Comparison of ENCODE assay signal across 8 cellular contexts in the genomic region with DNA sequence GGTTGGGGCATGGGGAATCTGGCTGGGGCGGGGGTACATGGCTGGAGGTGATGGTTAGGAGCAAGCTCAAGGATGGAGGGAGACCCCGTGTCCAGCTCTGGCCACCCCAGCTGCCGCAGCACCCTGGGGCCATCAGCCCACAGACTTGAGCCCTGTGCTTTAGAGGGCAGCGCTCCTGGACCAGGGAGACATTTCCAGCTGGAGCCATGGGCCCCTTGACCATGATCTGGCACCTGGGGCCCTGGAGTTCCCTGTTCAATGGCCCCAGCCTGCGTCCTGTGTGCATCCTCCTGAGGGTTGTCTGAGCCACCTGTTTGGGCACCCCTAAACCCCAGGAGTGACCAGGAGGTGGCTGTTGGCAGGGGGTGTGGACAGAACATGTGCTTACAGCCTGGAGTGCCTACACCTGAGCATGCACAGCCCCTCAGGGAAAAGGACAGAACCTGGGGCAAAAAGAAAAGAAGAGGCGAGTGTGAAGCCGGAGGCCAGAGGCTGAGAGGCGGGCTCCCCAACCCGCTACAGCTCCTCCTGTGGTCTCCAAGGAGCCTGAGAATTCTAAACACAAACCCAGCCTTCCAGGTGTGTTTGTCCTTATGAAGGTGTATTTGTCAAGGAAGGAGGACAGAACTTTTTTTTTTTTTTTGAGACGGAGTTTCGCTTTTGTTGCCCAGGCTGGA.
A peak's percentile ranks its signal among the peaks of the same experiment; 100 is the strongest.
DNase-seq lines count a peak whose midpoint lies in the region; ATAC-seq and TF ChIP-seq lines count a peak whose summit lies in the region.
"Had no signal": no experiment of that assay in that cellular context is flagged by ENCODE, and none has a peak within 500 bp of the region (broad histone marks: within the 10 kb centered on the region; RNA-seq: fewer than 3 reads in every experiment).

No MANE protein-coding gene starts in this region.

- in situ Hi-C loops in IMR-90 (cut with MboI; ENCODE audit: low sequenced_read_pairs) = no loop called here

- H2AFZ ChIP-seq in IMR-90 (replicated peaks; ENCODE audit: low read length, poor library complexity) = no peak overlapping the region

- H4K91ac ChIP-seq in IMR-90 (ENCODE audit: insufficient read depth, low read depth, low read length) = 0 out of 2 replicates have a peak overlapping the region, but pooled peaks have one; percentile 23

- peaks cover 28% of the 10 kb centered on the region for H3K9me1 ChIP-seq in IMR-90 (ENCODE audit: insufficient read depth, low read length)

- POLR2A ChIA-PET in IMR-90 (lab: Charles Lee; ENCODE audit: unreplicated experiment) = no interaction called here

- no peak overlapping the region for H4K5ac ChIP-seq in IMR-90 (ENCODE audit: low read depth, low read length)

- H3K9me3 ChIP-seq in IMR-90 (ENCODE audit: control insufficient read depth, insufficient read depth, low read length) (no peaks in the 10 kb centered on the region), thymus (ENCODE audit: control insufficient read depth) (no peaks in the 10 kb centered on the region)

- no peak overlapping the region for H3K56ac ChIP-seq in IMR-90 (ENCODE audit: extremely low read depth, insufficient read depth, low read length)

- dilution Hi-C loops in IMR-90 (cut with HindIII; ENCODE audit: low sequenced_read_pairs, unreplicated experiment) = no loop called here

- H2BK5ac ChIP-seq in IMR-90 (ENCODE audit: low read depth, low read length, poor library complexity, severe bottlenecking) = no peak overlapping the region

- no peaks in the 10 kb centered on the region for H3K9me3 Mint-ChIP-seq in central memory CD8-positive, alpha-beta T cell
- no peaks in the 10 kb centered on the region for H3K9me3 Mint-ChIP-seq in mesothelial cell of epicardium

- TF ChIP-seq CTCF in IMR-90 (conservative IDR thresholded peaks at IDR 0.05; ENCODE audit: low read depth, low read length) (no peak), mesothelial cell of epicardium (IDR thresholded peaks at IDR 0.05; ENCODE audit: unreplicated experiment) (no peak)

- H3K36me3 Mint-ChIP-seq in central memory CD8-positive, alpha-beta T cell (ENCODE audit: insufficient read depth) = peaks cover 23% of the 10 kb centered on the region
- H3K36me3 Mint-ChIP-seq in mesothelial cell of epicardium = no peaks in the 10 kb centered on the region

- peaks cover 34 to 74% of the 10 kb centered on the region in 2 experiments for H3K79me1 ChIP-seq in IMR-90 (ENCODE audit: low read depth in 1 of 2, low read length in 2 of 2)

- no peaks in the 10 kb centered on the region for H3K27me3 Mint-ChIP-seq in central memory CD8-positive, alpha-beta T cell
- no peaks in the 10 kb centered on the region for H3K27me3 Mint-ChIP-seq in mesothelial cell of epicardium (ENCODE audit: low read depth)

- peak overlapping the region; percentile 52 for H3K4ac ChIP-seq in IMR-90 (ENCODE audit: low read depth, low read length)

- H3K4me3 Mint-ChIP-seq in central memory CD8-positive, alpha-beta T cell = no peak overlapping the region
- H3K4me3 Mint-ChIP-seq in mesothelial cell of epicardium = peak overlapping the region; percentile 8

- H3K27me3 ChIP-seq in IMR-90 (ENCODE audit: control insufficient read depth, insufficient read depth, low read length) = no peaks in the 10 kb centered on the region
- H3K27me3 ChIP-seq in thymus (ENCODE audit: control insufficient read depth, insufficient read depth) = peaks cover 3% of the 10 kb centered on the region

- H3K4me1 ChIP-seq in IMR-90 (ENCODE audit: control insufficient read depth, insufficient read depth, low read length) (peaks cover 54% of the 10 kb centered on the region), thymus (ENCODE audit: control insufficient read depth, insufficient read depth, low read length) (peaks cover 4% of the 10 kb centered on the region)

- intact Hi-C loops in IMR-90 (cut with micrococcal nuclease) = no loop called here

- no peak overlapping the region for H3K14ac ChIP-seq in IMR-90 (replicated peaks; ENCODE audit: low read depth, low read length)

- no peak for TF ChIP-seq RAD21 in IMR-90 (IDR thresholded peaks at IDR 0.05; ENCODE audit: low read length)

- H3K9ac ChIP-seq in IMR-90 (ENCODE audit: low read depth, low read length) = no peak overlapping the region

- no peak overlapping the region for H2AK9ac ChIP-seq in IMR-90 (replicated peaks; ENCODE audit: low read depth, low read length, poor library complexity)

- H2BK15ac ChIP-seq in IMR-90 (ENCODE audit: low read depth, low read length) = no peak overlapping the region

- TF ChIP-seq POLR2A in IMR-90 (IDR thresholded peaks at IDR 0.05; ENCODE audit: low read depth, low read length) = no peak

- CTCF ChIA-PET in IMR-90 (lab: Yijun Ruan, JAX) = interaction anchor here (1.0 to 2.0 kb wide), 2 partner anchors 11 to 75 kb away, joined by 4 to 5 read pairs; no protein-coding TSS in a partner anchor

- H3K27ac Mint-ChIP-seq in central memory CD8-positive, alpha-beta T cell (ENCODE audit: low read depth) = peak overlapping the region; percentile 58
- H3K27ac Mint-ChIP-seq in mesothelial cell of epicardium = peak overlapping the region; percentile 90

- ATAC-seq in IMR-90 (ENCODE audit: low read depth) (no peak), HG03354 (IDR thresholded peaks at IDR 0.05; ENCODE audit: poor library complexity, severe bottlenecking, unreplicated experiment) (no peak)
- no peak for ATAC-seq in central memory CD8-positive, alpha-beta T cell (replicated peaks; ENCODE audit: extremely low read depth, poor library complexity, severe bottlenecking)

- no peak for DNase-seq in IMR-90
- DNase-seq in central memory CD8-positive, alpha-beta T cell (ENCODE audit: low spot score in 2 of 2) = no peak
- no peak for DNase-seq in mesothelial cell of epicardium (ENCODE audit: low spot score in 2 of 2, unreplicated experiment in 2 of 2)
- DNase-seq in NCI-H2196 treated with DMSO at 0.1 percent for 48 hours (lab: John Stamatoyannopoulos, UW; ENCODE audit: unreplicated experiment) = no peak
- no peak for DNase-seq in T1000 (lab: John Stamatoyannopoulos, UW)
- DNase-seq: NCI-H2227 treated with DMSO at 0.1 percent for 48 hours had no signal

- H2BK120ac ChIP-seq in IMR-90 (ENCODE audit: low read depth, low read length) = peak overlapping the region; percentile 4; the same call in 1 of the 2 replicates

- no peak overlapping the region for H4K8ac ChIP-seq in IMR-90 (ENCODE audit: low read depth in 2 of 2, low read length in 2 of 2)

- H3K4me3 ChIP-seq in IMR-90 (ENCODE audit: insufficient read depth, low read depth, low read length) = no peak overlapping the region
- no peak overlapping the region for H3K4me3 ChIP-seq in thymus (ENCODE audit: low read length)

- no peak overlapping the region; the same call in 1 of the 2 replicates for H2BK20ac ChIP-seq in IMR-90 (ENCODE audit: low read depth, low read length)

- 100% methylated on average over 2 of the region's 11 CpGs; no CpG with 5 or more reads in 1 of the 2 experiments for WGBS in IMR-90 (ENCODE audit: extremely low coverage in 2 of 2, insufficient read length in 1 of 2), 2 experiments
- 96% methylated on average over 11 of the region's 11 CpGs for WGBS in thymus

- H3K4me2 ChIP-seq in IMR-90 (ENCODE audit: low read depth, low read length) = no peak overlapping the region

- H3K4me1 Mint-ChIP-seq in central memory CD8-positive, alpha-beta T cell = peaks cover 40% of the 10 kb centered on the region
- H3K4me1 Mint-ChIP-seq in mesothelial cell of epicardium = peaks cover 81% of the 10 kb centered on the region

- no peak overlapping the region for H3K23ac ChIP-seq in IMR-90 (ENCODE audit: low read depth, low read length)

- H3K18ac ChIP-seq in IMR-90 (ENCODE audit: low read depth, low read length) = no peak overlapping the region

- peak overlapping the region; percentile 31; the same call in 1 of the 2 replicates for H2AK5ac ChIP-seq in IMR-90 (ENCODE audit: low read depth, low read length)

- H3K27ac ChIP-seq in IMR-90 (ENCODE audit: insufficient read depth, low read length) (no peak overlapping the region), thymus (ENCODE audit: low read depth) (peak overlapping the region; percentile 31)

- peaks cover 2% of the 10 kb centered on the region; the same call in 1 of the 2 replicates for H3K36me3 ChIP-seq in IMR-90 (ENCODE audit: control insufficient read depth, insufficient read depth, low read length)
- no peaks in the 10 kb centered on the region for H3K36me3 ChIP-seq in thymus (ENCODE audit: control insufficient read depth, insufficient read depth)

- H4K20me1 ChIP-seq in IMR-90 (ENCODE audit: insufficient read depth, low read length) = no peaks in the 10 kb centered on the region

- no TSS peak for BruUV-seq in IMR-90 (replicated peaks; lab: Mats Ljungman, UMichigan)

TF ChIP-seq in IMR-90, 13 proteins besides CTCF, POLR2A, EP300 and RAD21:
- no peak for TF ChIP-seq MAFK (IDR thresholded peaks at IDR 0.05; ENCODE audit: low read depth, low read length)
- no peak for TF ChIP-seq CEBPB (IDR thresholded peaks at IDR 0.05; ENCODE audit: low read depth, low read length)
- TF ChIP-seq, protein P1, sequence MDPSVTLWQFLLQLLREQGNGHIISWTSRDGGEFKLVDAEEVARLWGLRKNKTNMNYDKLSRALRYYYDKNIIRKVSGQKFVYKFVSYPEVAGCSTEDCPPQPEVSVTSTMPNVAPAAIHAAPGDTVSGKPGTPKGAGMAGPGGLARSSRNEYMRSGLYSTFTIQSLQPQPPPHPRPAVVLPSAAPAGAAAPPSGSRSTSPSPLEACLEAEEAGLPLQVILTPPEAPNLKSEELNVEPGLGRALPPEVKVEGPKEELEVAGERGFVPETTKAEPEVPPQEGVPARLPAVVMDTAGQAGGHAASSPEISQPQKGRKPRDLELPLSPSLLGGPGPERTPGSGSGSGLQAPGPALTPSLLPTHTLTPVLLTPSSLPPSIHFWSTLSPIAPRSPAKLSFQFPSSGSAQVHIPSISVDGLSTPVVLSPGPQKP (IDR thresholded peaks at IDR 0.05; ENCODE audit: borderline replicate concordance, low read depth, low read length) = no peak
